In the genomic region with DNA sequence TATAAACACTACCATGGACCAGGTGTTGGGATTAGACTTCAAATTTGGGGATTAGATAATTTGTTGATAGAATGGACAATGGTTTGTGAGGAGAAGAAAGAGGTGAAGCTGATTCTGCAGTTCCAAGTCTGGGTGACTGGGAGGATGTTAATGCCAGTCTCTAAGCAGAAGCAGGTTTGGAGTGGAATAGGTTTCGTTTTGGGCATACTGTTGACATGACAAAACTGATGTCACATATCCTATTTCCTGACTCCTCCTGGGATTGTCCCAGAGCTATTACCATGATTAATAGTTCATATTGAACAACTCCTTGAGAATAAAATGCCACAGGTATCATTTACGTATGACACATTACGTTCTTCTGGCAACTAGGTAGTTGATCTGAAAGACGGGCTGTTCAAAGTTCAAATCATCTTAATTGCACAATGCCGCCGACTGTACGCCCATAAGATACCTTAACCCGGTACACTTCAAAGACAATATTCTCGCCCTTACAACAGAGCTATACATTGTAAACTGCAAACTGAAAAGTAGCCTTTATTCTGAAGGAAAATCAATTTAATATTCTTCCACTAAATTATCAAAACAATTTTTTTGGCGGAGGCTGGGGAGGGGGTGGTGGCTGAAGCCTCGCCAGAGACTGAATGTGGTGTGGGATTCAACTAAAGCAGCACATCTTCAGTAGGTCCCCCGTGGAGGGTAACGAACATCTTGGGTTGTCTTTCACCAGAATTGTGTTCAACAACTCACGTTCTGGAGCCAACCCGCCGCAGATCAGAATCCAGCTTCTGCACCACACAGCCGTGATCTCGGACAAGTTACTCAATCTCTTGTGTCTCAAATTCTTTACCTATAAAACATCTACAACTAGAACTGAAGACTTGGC, we compare ENCODE assay signal across 8 cellular contexts. TPM values are rescaled to one million over a fixed set of nuclear protein-coding genes. Genes with fewer than 3 reads are reported as not detected.
DNase-seq lines count a peak whose midpoint lies in the region; ATAC-seq, FAIRE-seq and TF ChIP-seq lines count a peak whose summit lies in the region.

No MANE protein-coding gene starts in this region.

- H2AFZ ChIP-seq in K562 (ENCODE audit: low read depth, low read length): peak overlapping the region; percentile 89

- CTCF ChIA-PET in K562 (lab: Yijun Ruan, JAX; ENCODE audit: low intra/inter-chr PET ratio): interaction anchor here (1.0 kb wide), 1 partner anchor 58 kb away, joined by 3 read pairs; no protein-coding TSS in a partner anchor

- no peaks in the 10 kb centered on the region for H3K27me3 Mint-ChIP-seq in mesothelial cell of epicardium (ENCODE audit: low read depth)

- H3K79me2 ChIP-seq in K562 (ENCODE audit: control insufficient read depth, insufficient read depth, low read length): peaks cover 49% of the 10 kb centered on the region

- H3K4me3 Mint-ChIP-seq in mesothelial cell of epicardium: peak overlapping the region; percentile 99

- FAIRE-seq in K562 (lab: Jason Lieb, UNC) (peak; percentile 42), frontal cortex (lab: Jason Lieb, UNC) (no peak)

- H3K4me1 ChIP-seq in K562 (replicated peaks in 1 of 2; ENCODE audit: control insufficient read depth in 2 of 2, insufficient read depth in 2 of 2, low read length in 2 of 2): peaks cover 9 to 11% of the 10 kb centered on the region in 2 experiments; a peak in 4 of 5 replicates

- no peak for TF ChIP-seq RAD21 in K562 (CRISPR knock-in tag; conservative IDR thresholded peaks at IDR 0.05 in 1 of 2, IDR thresholded peaks at IDR 0.05 in 1 of 2)

- ATAC-seq in K562: peak; percentile 6
- ATAC-seq in GM18907 (IDR thresholded peaks at IDR 0.05; ENCODE audit: unreplicated experiment): no peak
- no peak for ATAC-seq in GM21576 (IDR thresholded peaks at IDR 0.05; ENCODE audit: unreplicated experiment)

- peak overlapping the region; percentile 91 to 99 for H3K9ac ChIP-seq in K562 (ENCODE audit: insufficient read depth in 1 of 2, low read depth in 2 of 2, low read length in 2 of 2)

- no peaks in the 10 kb centered on the region for H3K27me3 ChIP-seq in K562 (ENCODE audit: control insufficient read depth in 2 of 2, insufficient read depth in 2 of 2, low read length in 2 of 2)

- TF ChIP-seq CTCF in K562 (IDR thresholded peaks at IDR 0.05 in 2 of 3, conservative IDR thresholded peaks at IDR 0.05 in 1 of 3; ENCODE audit: insufficient read depth in 2 of 3, low read depth in 1 of 3, low read length in 3 of 3) (no peak), mesothelial cell of epicardium (IDR thresholded peaks at IDR 0.05; ENCODE audit: unreplicated experiment) (no peak)

- peaks cover 4% of the 10 kb centered on the region for H3K36me3 Mint-ChIP-seq in mesothelial cell of epicardium

- peaks cover 12% of the 10 kb centered on the region for H3K9me3 Mint-ChIP-seq in mesothelial cell of epicardium

- H4K20me1 ChIP-seq in K562 (replicated peaks; ENCODE audit: control insufficient read depth, insufficient read depth, low read length): peaks cover 12% of the 10 kb centered on the region; the same call in 1 of the 2 replicates

- peaks cover 7% of the 10 kb centered on the region for H3K36me3 ChIP-seq in K562 (ENCODE audit: control insufficient read depth, insufficient read depth, low read length)

- in situ Hi-C loops in KBM-7 (cut with MboI; ENCODE audit: low pct_unique_long_range_greater_than_20kb, low sequenced_read_pairs): no loop called here
- in situ Hi-C loops in K562 (cut with MboI): loop anchor here (5.0 kb wide), 1 partner anchor 97 kb away; a partner anchor contains a TSS

- H3K9me1 ChIP-seq in K562 (ENCODE audit: control insufficient read depth, insufficient read depth, low read length): no peaks in the 10 kb centered on the region

- no peaks in the 10 kb centered on the region for H3K9me3 ChIP-seq in K562 (replicated peaks; ENCODE audit: control insufficient read depth, insufficient read depth, low read depth, low read length)

- 6% methylated on average over 18 of the region's 18 CpGs for WGBS in K562 (ENCODE audit: insufficient coverage, low coverage, missing lambda C conversion rate)

- intact Hi-C loops in K562 (cut with micrococcal nuclease): loop anchor here (1.0 to 10.0 kb wide), 6 partner anchors 8 to 379 kb away; a partner anchor contains a TSS

- BruUV-seq in K562 (replicated peaks; lab: Mats Ljungman, UMichigan): no TSS peak

- H3K4me1 Mint-ChIP-seq in mesothelial cell of epicardium: peaks cover 30% of the 10 kb centered on the region

- H3K4me3 ChIP-seq in K562: peak overlapping the region; percentile 91

- POLR2A ChIA-PET in K562 (lab: Yijun Ruan, JAX): interaction anchor here (0.6 to 1.7 kb wide), 9 partner anchors 9 to 240 kb away, joined by 3 to 15 read pairs (median 4); a partner anchor contains a TSS

- no peak for TF ChIP-seq EP300 in K562 (IDR thresholded peaks at IDR 0.05; ENCODE audit: low read length)

- H3K27ac Mint-ChIP-seq in mesothelial cell of epicardium: peak overlapping the region; percentile 100

- TF ChIP-seq POLR2A in K562 (conservative IDR thresholded peaks at IDR 0.05): no peak

- H3K27ac ChIP-seq in K562 (ENCODE audit: extremely low read depth, low read depth, low read length): peak overlapping the region; percentile 98

- peak overlapping the region; percentile 99 for H3K4me2 ChIP-seq in K562 (ENCODE audit: insufficient read depth, low read length)

- DNase-seq in Ammon's horn (ENCODE audit: low spot score) (peak; percentile 5), KBM-7 (peak; percentile 3), K562 (ENCODE audit: extremely low read depth in 1 of 4, low spot score in 3 of 4) (peak in 2 of 4 experiments; percentile 39 to 57), mesothelial cell of epicardium (ENCODE audit: low spot score in 2 of 2, unreplicated experiment in 2 of 2) (no peak), frontal cortex (ENCODE audit: low spot score in 2 of 2) (no peak), cerebellum (ENCODE audit: low spot score) (no peak)

TF ChIP-seq in K562, 482 proteins besides CTCF, POLR2A, EP300 and RAD21 (continues in another document):
- TF ChIP-seq MED1 (CRISPR knock-in tag; IDR thresholded peaks at IDR 0.05; ENCODE audit: borderline replicate concordance) (no peak), GATAD2A (IDR thresholded peaks at IDR 0.05) (no peak), RBM22 (IDR thresholded peaks at IDR 0.05; ENCODE audit: low read depth, low read length, poor library complexity, severe bottlenecking) (no peak), ZNF133 (CRISPR knock-in tag; IDR thresholded peaks at IDR 0.05) (no peak), ZKSCAN8 (CRISPR knock-in tag; IDR thresholded peaks at IDR 0.05) (peak; percentile 16; the same call in 1 of the 2 replicates), HOXB6 (CRISPR knock-in tag; IDR thresholded peaks at IDR 0.05; ENCODE audit: borderline replicate concordance) (no peak), POLR2G (IDR thresholded peaks at IDR 0.05; ENCODE audit: low read depth, low read length) (no peak)
- TF ChIP-seq, protein P1, sequence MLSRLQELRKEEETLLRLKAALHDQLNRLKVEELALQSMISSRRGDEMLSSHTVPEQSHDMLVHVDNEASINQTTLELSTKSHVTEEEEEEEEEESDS (CRISPR knock-in tag; IDR thresholded peaks at IDR 0.05): no peak

RNA-seq across cellular contexts. Expression of a gene that starts 1.2 kb away (rescaled TPM):
- total RNA-seq in K562 (2011; cell fraction: chromatin; rRNA removed; ENCODE audit: low replicate concordance): 45.0 and 88.5 TPM in 2 replicates
- 31.9 and 35.0 TPM in 2 replicates for total RNA-seq in K562 (2011; cell fraction: nucleolus; rRNA removed)
- total RNA-seq in K562 (2011; cell fraction: nucleoplasm; rRNA removed): 38.7 and 58.9 TPM in 2 replicates
- total RNA-seq in K562 (2014; rRNA removed) (35.9 and 49.0 TPM in 2 replicates), K562 (2014; rRNA removed; fragmentation: Illumina TruSeq; extraction: Trizol) (50.5 and 56.9 TPM in 2 replicates), K562 (2015; rRNA removed; fragmentation: Illumina TruSeq; extraction: Trizol) (60.9 and 64.2 TPM in 2 replicates), K562 (2021) (50.0 and 52.7 TPM in 2 replicates), mesothelial cell of epicardium (71.4 to 77.7 TPM (median 73.4 TPM) in 3 replicates), frontal cortex (74.2 TPM), cerebellum (83.0 TPM)
- polyA plus RNA-seq in K562 (2011; rRNA removed) (36.7 and 47.2 TPM in 2 replicates), K562 (2014; fragmentation: Illumina TruSeq; extraction: Trizol) (52.5 and 58.4 TPM in 2 replicates), K562 (2014; fragmentation: Nextera tagmentation; extraction: Ambion mirVana) (10 to 100 TPM; 28.3 to 31.3 TPM), K562 (2014; rRNA removed) (36.8 and 42.7 TPM in 2 replicates)
- polyA plus RNA-seq in K562 (2011; cell fraction: cytosol; rRNA removed): 18.8 and 20.0 TPM in 2 replicates
- polyA plus RNA-seq in K562 (2011; cell fraction: nucleus; rRNA removed): 15.8 and 17.9 TPM in 2 replicates
- 38.1 and 50.5 TPM in 2 replicates for polyA plus RNA-seq in K562 (2012)
- polyA minus RNA-seq in K562 (2011; rRNA and poly(A)+ RNA removed): 65.6 and 73.3 TPM in 2 replicates
- polyA minus RNA-seq in K562 (2011; cell fraction: cytosol; rRNA and poly(A)+ RNA removed): 28.4 and 37.9 TPM in 2 replicates
- polyA minus RNA-seq in K562 (2011; cell fraction: nucleus; rRNA and poly(A)+ RNA removed): 37.8 and 56.4 TPM in 2 replicates

RNA-seq across cellular contexts. Expression of a gene that starts 11.6 kb away (rescaled TPM):
- total RNA-seq in K562 (2011; cell fraction: chromatin; rRNA removed; ENCODE audit: low replicate concordance): 2.6 and 4.1 TPM in 2 replicates
- total RNA-seq in K562 (2011; cell fraction: nucleolus; rRNA removed): 6.8 and 7.6 TPM in 2 replicates
- 7.9 and 9.7 TPM in 2 replicates for total RNA-seq in K562 (2011; cell fraction: nucleoplasm; rRNA removed)
- 2.0 and 4.0 TPM in 2 replicates for total RNA-seq in K562 (2014; rRNA removed)
- total RNA-seq in K562 (2014; rRNA removed; fragmentation: Illumina TruSeq; extraction: Trizol): 1.6 and 1.7 TPM in 2 replicates
- total RNA-seq in K562 (2015; rRNA removed; fragmentation: Illumina TruSeq; extraction: Trizol): 1.5 and 1.7 TPM in 2 replicates
- total RNA-seq in K562 (2021): 1.5 and 2.0 TPM in 2 replicates
- 1.4 and 2.3 TPM in 2 replicates for polyA plus RNA-seq in K562 (2011; rRNA removed)
- 0.86 and 1.1 TPM in 2 replicates for polyA plus RNA-seq in K562 (2011; cell fraction: cytosol; rRNA removed)
- 5.7 and 7.3 TPM in 2 replicates for polyA plus RNA-seq in K562 (2011; cell fraction: nucleus; rRNA removed)
- 2.5 and 2.6 TPM in 2 replicates for polyA plus RNA-seq in K562 (2012)
- 2.5 and 3.6 TPM in 2 replicates for polyA plus RNA-seq in K562 (2014; fragmentation: Illumina TruSeq; extraction: Trizol)
- 1 to 10 TPM; 1.5 to 2.0 TPM for polyA plus RNA-seq in K562 (2014; fragmentation: Nextera tagmentation; extraction: Ambion mirVana)
- polyA plus RNA-seq in K562 (2014; rRNA removed): 1.8 and 2.4 TPM in 2 replicates
- 2.9 and 3.0 TPM in 2 replicates for polyA minus RNA-seq in K562 (2011; rRNA and poly(A)+ RNA removed)
- polyA minus RNA-seq in K562 (2011; cell fraction: cytosol; rRNA and poly(A)+ RNA removed): 1.7 TPM in 1 of 2 replicates, not detected in the other
- 6.3 and 8.2 TPM in 2 replicates for polyA minus RNA-seq in K562 (2011; cell fraction: nucleus; rRNA and poly(A)+ RNA removed)
- 1.0 to 2.7 TPM (median 1.1 TPM) in 3 replicates for total RNA-seq in mesothelial cell of epicardium
- 0.41 TPM for total RNA-seq in frontal cortex
- total RNA-seq in cerebellum: 0.64 TPM

Comparison
In these comparisons a context has a peak if more than half of its experiments do, and no peak if none do; other contexts are left out.
1. DNase-seq: peak in Ammon's horn (single experiment) and KBM-7 (single experiment); none in mesothelial cell of epicardium (0 of 2), frontal cortex (0 of 2) and cerebellum (single experiment).